Comparison of ENCODE assay signal across 8 cellular contexts in genomic region chr1:28091043-28091781, GRCh38. TPM values are rescaled to one million over a fixed set of nuclear protein-coding genes. Genes with fewer than 3 reads are reported as not detected.
DNase-seq lines count a peak whose midpoint lies in the region; ATAC-seq, FAIRE-seq and TF ChIP-seq lines count a peak whose summit lies in the region.

No MANE protein-coding gene starts in this region.

- WGBS in small intestine, 3 donors = 20 to 33% (median 20%) methylated on average over 6 of the region's 6 CpGs

- POLR2A ChIA-PET in activated naive CD8-positive, alpha-beta T cell treated with anti-CD3 and anti-CD28 coated beads, Interleukin-2, amount 10 ng/mL, durations not matched to agents 7 days and 5 days (lab: Charles Lee) = interaction anchor here (0.6 to 1.7 kb wide), 5 partner anchors 78 to 169 kb away, joined by 3 to 6 read pairs (median 3); no protein-coding TSS in a partner anchor

- H3K27me3 ChIP-seq in left ventricle myocardium inferior (ENCODE audit: low read depth) = no peaks in the 10 kb centered on the region
- no peaks in the 10 kb centered on the region for H3K27me3 ChIP-seq in small intestine (ENCODE audit: control insufficient read depth in 2 of 2, insufficient read depth in 2 of 2, low read length in 2 of 2)

- H3K9me3 Mint-ChIP-seq in activated naive CD8-positive, alpha-beta T cell treated with anti-CD3 and anti-CD28 coated beads, Interleukin-2, amount 10 ng/mL, durations not matched to agents 7 days and 5 days = no peaks in the 10 kb centered on the region

- in situ Hi-C loops in G401 (cut with HindIII; ENCODE audit: low sequenced_read_pairs) = no loop called here

- peaks cover 21% of the 10 kb centered on the region for H3K4me1 Mint-ChIP-seq in activated naive CD8-positive, alpha-beta T cell treated with anti-CD3 and anti-CD28 coated beads, Interleukin-2, amount 10 ng/mL, durations not matched to agents 7 days and 5 days

- intact Hi-C loops in left ventricle myocardium inferior (cut with micrococcal nuclease) = loop anchor here (10.0 kb wide), 1 partner anchor 124 kb away; no protein-coding TSS in a partner anchor

- peak overlapping the region; percentile 1 for H3K4me3 Mint-ChIP-seq in activated naive CD8-positive, alpha-beta T cell treated with anti-CD3 and anti-CD28 coated beads, Interleukin-2, amount 10 ng/mL, durations not matched to agents 7 days and 5 days

- DNase-seq in G401 (ENCODE audit: low spot score) (peak; percentile 38), NAMALWA (ENCODE audit: low spot score) (peak; percentile 83), SW480 (ENCODE audit: low spot score) (peak; percentile 41), left ventricle myocardium inferior (peak; percentile 49), small intestine (peak; percentile 84), NCI-H1436 (lab: John Stamatoyannopoulos, UW) (no peak)
- DNase-seq in activated naive CD8-positive, alpha-beta T cell treated with anti-CD3 and anti-CD28 coated beads, Interleukin-2, amount 10 ng/mL, durations not matched to agents 7 days and 5 days = peak; percentile 72

- ATAC-seq in activated naive CD8-positive, alpha-beta T cell treated with anti-CD3 and anti-CD28 coated beads, Interleukin-2, amount 10 ng/mL, durations not matched to agents 7 days and 5 days (ENCODE audit: low read depth) = peak; percentile 5
- no peak for ATAC-seq in HG03025 (IDR thresholded peaks at IDR 0.05; ENCODE audit: low FRiP score, unreplicated experiment)

- H3K4me1 ChIP-seq in left ventricle myocardium inferior (peaks cover 30% of the 10 kb centered on the region), small intestine (ENCODE audit: control insufficient read depth in 2 of 2, insufficient read depth in 1 of 2, low read depth in 1 of 2, low read length in 1 of 2) (peaks cover 0 to 3% of the 10 kb centered on the region in 2 donors)

- H3K4me3 ChIP-seq in left ventricle myocardium inferior (no peak overlapping the region), small intestine (ENCODE audit: low read depth in 1 of 2, low read length in 2 of 2) (no peak overlapping the region)

- H3K36me3 ChIP-seq in left ventricle myocardium inferior (no peaks in the 10 kb centered on the region), small intestine (ENCODE audit: control insufficient read depth in 2 of 2, insufficient read depth in 2 of 2, low read length in 2 of 2) (no peaks in the 10 kb centered on the region)

- peaks cover 1% of the 10 kb centered on the region for H3K36me3 Mint-ChIP-seq in activated naive CD8-positive, alpha-beta T cell treated with anti-CD3 and anti-CD28 coated beads, Interleukin-2, amount 10 ng/mL, durations not matched to agents 7 days and 5 days

- no peak for FAIRE-seq in small intestine (lab: Jason Lieb, UNC)

- peaks cover 23% of the 10 kb centered on the region for H3K27me3 Mint-ChIP-seq in activated naive CD8-positive, alpha-beta T cell treated with anti-CD3 and anti-CD28 coated beads, Interleukin-2, amount 10 ng/mL, durations not matched to agents 7 days and 5 days

- H3K27ac ChIP-seq in left ventricle myocardium inferior (replicated peaks) (no peak overlapping the region), small intestine (ENCODE audit: low read depth in 1 of 2, low read length in 1 of 2) (no peak overlapping the region)

- TF ChIP-seq CTCF in left ventricle myocardium inferior (IDR thresholded peaks at IDR 0.05; ENCODE audit: borderline replicate concordance) = peak; percentile 86

- peak overlapping the region; percentile 60 for H3K27ac Mint-ChIP-seq in activated naive CD8-positive, alpha-beta T cell treated with anti-CD3 and anti-CD28 coated beads, Interleukin-2, amount 10 ng/mL, durations not matched to agents 7 days and 5 days

- H3K9me3 ChIP-seq in left ventricle myocardium inferior (replicated peaks) = no peaks in the 10 kb centered on the region
- H3K9me3 ChIP-seq in small intestine (ENCODE audit: control insufficient read depth, low read depth) = no peaks in the 10 kb centered on the region

RNA-seq across cellular contexts. Expression of gene EYA3, which starts 2.8 kb away (rescaled TPM):
- 11.3 and 15.0 TPM in 2 replicates for total RNA-seq in G401 (2014; rRNA removed; shearing (Covaris generic))
- total RNA-seq in activated naive CD8-positive, alpha-beta T cell treated with anti-CD3 and anti-CD28 coated beads, Interleukin-2, amount 10 ng/mL, durations not matched to agents 7 days and 5 days = 10 to 100 TPM; 27.0 to 27.3 TPM
- 16.9 TPM for total RNA-seq in left ventricle myocardium inferior
- 1 to 10 TPM; 3.2 to 7.9 (median 4.9) TPM for polyA plus RNA-seq in small intestine
